In genomic region chr13:43744630-43745029, GRCh38 we compare ENCODE assay signal across 28 cellular contexts.
"Had no signal": no experiment of that assay in that cellular context is flagged by ENCODE, and none has a peak within 500 bp of the region (broad histone marks: within the 10 kb centered on the region; RNA-seq: fewer than 3 reads in every experiment).

No MANE protein-coding gene starts in this region.

- H3K9ac ChIP-seq: parathyroid adenoma had no signal

- H3K4me2 ChIP-seq: smooth muscle cell had no signal

- H3K4me3 ChIP-seq: esophagus muscularis mucosa, left lung, smooth muscle cell, testis, upper lobe of left lung had no signal

- ATAC-seq: activated CD8-positive, alpha-beta T cell treated with anti-CD3 and anti-CD28 coated beads, Interleukin-2, amount 10 ng/mL, durations not matched to agents 7 days and 5 days; activated naive CD8-positive, alpha-beta T cell treated with anti-CD3 and anti-CD28 coated beads, Interleukin-2, amount 50 U/mL, for 24 hours; activated T-cell treated with anti-CD3 and anti-CD28 coated beads, Interleukin-2, amount 50 U/mL, for 4 hours; foreskin keratinocyte; left lung; sciatic nerve; stimulated activated effector memory CD8-positive, alpha-beta T cell treated with anti-CD3 and anti-CD28 coated beads, Interleukin-12 subunit alpha, Interleukin-12 subunit beta, amount 100 ng/mL, for 72 hours; T-cell had no signal

- H3K36me3 ChIP-seq: esophagus muscularis mucosa, left lung, upper lobe of left lung had no signal

- H2AFZ ChIP-seq: parathyroid adenoma had no signal

- H3K27ac ChIP-seq: esophagus muscularis mucosa, foreskin keratinocyte, left lung, parathyroid adenoma, testis, upper lobe of left lung had no signal

- H3K27me3 ChIP-seq: esophagus muscularis mucosa, foreskin keratinocyte, left lung, testis, upper lobe of left lung had no signal

- H3K9me3 ChIP-seq: esophagus muscularis mucosa, left lung, testis, upper lobe of left lung had no signal

- DNase-seq: activated CD4-positive, alpha-beta T cell treated with anti-CD3 and anti-CD28 coated beads, Interleukin-2, amount 10 ng/mL, durations not matched to agents 24 days and 14 days; activated CD8-positive, alpha-beta T cell treated with anti-CD3 and anti-CD28 coated beads, Interleukin-2, amount 10 ng/mL, durations not matched to agents 7 days and 5 days; activated effector memory CD4-positive, alpha-beta T cell treated with Interleukin-2 at 50 U/mL for 16 hours; activated naive CD4-positive, alpha-beta T cell treated with anti-CD3 and anti-CD28 coated beads, Interleukin-2, amount 10 ng/mL, durations not matched to agents 7 days and 5 days; activated naive CD8-positive, alpha-beta T cell treated with anti-CD3 and anti-CD28 coated beads, Interleukin-2, amount 50 U/mL, for 24 hours; activated T-cell treated with anti-CD3 and anti-CD28 coated beads, Interleukin-2, amount 50 U/mL, for 4 hours; aorta; dermis blood vessel endothelial cell; effector memory CD4-positive, alpha-beta T cell; foreskin keratinocyte; glutamatergic neuron; hippocampal formation; left lung; mammary epithelial cell; midbrain; stimulated activated CD4-positive, alpha-beta T cell treated with anti-CD3 and anti-CD28 coated beads, Interleukin-4, amount 100 ng/mL, for 24 hours; T-cell; T-helper 9 cell; testis; upper lobe of left lung had no signal

- H3K79me2 ChIP-seq: parathyroid adenoma had no signal

- FAIRE-seq: bronchial epithelial cell, endothelial cell of umbilical vein, keratinocyte had no signal

- H3K4me1 ChIP-seq: foreskin keratinocyte, left lung, parathyroid adenoma, testis, upper lobe of left lung had no signal
